ENCODE assay signal across 18 cellular contexts in the genomic region with DNA sequence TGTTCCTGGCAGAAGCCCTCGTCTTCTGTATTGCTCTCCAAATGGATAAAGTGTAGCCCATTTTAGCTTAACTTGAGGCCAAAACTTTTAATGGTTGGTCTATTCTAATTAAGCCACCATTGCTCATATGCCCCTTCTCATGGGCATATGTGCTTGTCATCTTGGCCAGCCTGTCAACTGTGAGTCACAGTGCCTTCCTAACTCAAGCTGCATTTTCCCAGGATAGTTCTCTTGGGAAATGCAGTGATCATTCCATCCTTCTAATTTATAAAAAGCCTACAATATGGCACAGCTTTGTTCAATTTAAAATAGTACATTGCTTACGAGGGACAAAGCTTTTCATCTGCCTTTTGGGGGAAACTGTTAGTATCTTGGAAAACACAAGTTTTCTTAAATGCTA. TPM values are rescaled to one million over a fixed set of nuclear protein-coding genes. Genes with fewer than 3 reads are reported as not detected.
DNase-seq lines count a peak whose midpoint lies in the region; ATAC-seq, FAIRE-seq and TF ChIP-seq lines count a peak whose summit lies in the region.
"Had no signal": no experiment of that assay in that cellular context is flagged by ENCODE, and none has a peak within 500 bp of the region (broad histone marks: within the 10 kb centered on the region; RNA-seq: fewer than 3 reads in every experiment).

No MANE protein-coding gene starts in this region.

- H3K79me1 ChIP-seq in IMR-90 (ENCODE audit: low read depth in 1 of 2, low read length in 2 of 2): no peaks in the 10 kb centered on the region

- H3K79me2 ChIP-seq in keratinocyte (ENCODE audit: control insufficient read depth, insufficient read depth, low read length) (peaks cover 73% of the 10 kb centered on the region), hepatocyte (no peaks in the 10 kb centered on the region)

- H3K4me2 ChIP-seq in IMR-90 (ENCODE audit: low read depth, low read length) (no peak overlapping the region), keratinocyte (ENCODE audit: control insufficient read depth, extremely low read depth, insufficient read depth, low read depth, low read length) (peak overlapping the region; percentile 91), hepatocyte (no peak overlapping the region)

- DNase-seq in ACHN: peak; percentile 61
- peak; percentile 63 for DNase-seq in IMR-90
- DNase-seq in SW480 (ENCODE audit: low spot score): peak; percentile 48
- no peak for DNase-seq in keratinocyte (ENCODE audit: low read depth, low spot score)
- no peak for DNase-seq in HK-2 (ENCODE audit: unreplicated experiment)
- no peak for DNase-seq in erythroblast (lab: John Stamatoyannopoulos, UW)
- no peak for DNase-seq in A673 (ENCODE audit: low spot score)
- DNase-seq in hepatocyte (ENCODE audit: low spot score): no peak
- DNase-seq: activated CD4-positive, alpha-beta memory T cell treated with anti-CD3 and anti-CD28 coated beads, Interleukin-2, amount 10 ng/mL, durations not matched to agents 7 days and 5 days; anterior cingulate cortex; dorsolateral prefrontal cortex; NCI-H1930; NCI-H526 treated with DMSO at 0.1 percent for 48 hours; Right ventricle myocardium superior; stimulated activated naive B cell treated with anti-CD40 and anti-IgM and Interleukin-4, amounts not matched to agents 10 μg/mL and 1 μg/mL and 100 μg/mL, for 72 hours had no signal

- H2BK120ac ChIP-seq in IMR-90 (ENCODE audit: low read depth, low read length): 0 out of 2 replicates have a peak overlapping the region, but pooled peaks have one; percentile 10

- peak overlapping the region; percentile 21; the same call in 1 of the 2 replicates for H3K4ac ChIP-seq in IMR-90 (ENCODE audit: low read depth, low read length)

- H3K9me1 ChIP-seq in IMR-90 (ENCODE audit: insufficient read depth, low read length) (peaks cover 3% of the 10 kb centered on the region; the same call in 1 of the 2 replicates), keratinocyte (ENCODE audit: control insufficient read depth, extremely low read depth, insufficient read depth, low read length) (no peaks in the 10 kb centered on the region)

- TF ChIP-seq POLR2A in IMR-90 (IDR thresholded peaks at IDR 0.05; ENCODE audit: low read depth, low read length): no peak
- TF ChIP-seq POLR2A in erythroblast (IDR thresholded peaks at IDR 0.05; ENCODE audit: low read length): no peak

- no peak overlapping the region for H3K18ac ChIP-seq in IMR-90 (ENCODE audit: low read depth, low read length)

- H4K20me1 ChIP-seq in IMR-90 (ENCODE audit: insufficient read depth, low read length) (no peaks in the 10 kb centered on the region), keratinocyte (ENCODE audit: control insufficient read depth, extremely low read depth, insufficient read depth, low read length) (peaks cover 14% of the 10 kb centered on the region), hepatocyte (ENCODE audit: insufficient read depth, poor library complexity, severe bottlenecking) (no peaks in the 10 kb centered on the region)

- no peak overlapping the region for H2AFZ ChIP-seq in IMR-90 (replicated peaks; ENCODE audit: low read length, poor library complexity)
- no peak overlapping the region for H2AFZ ChIP-seq in keratinocyte (ENCODE audit: control insufficient read depth, low read length)
- no peak overlapping the region for H2AFZ ChIP-seq in hepatocyte

- no peak for ATAC-seq in IMR-90 (ENCODE audit: low read depth)
- ATAC-seq: gastroesophageal sphincter; stimulated activated naive B cell treated with anti-CD40 and anti-IgM and Interleukin-4, amounts not matched to agents 10 μg/mL and 1 μg/mL and 100 μg/mL, for 72 hours had no signal

- no peaks in the 10 kb centered on the region for H3K9me2 ChIP-seq in hepatocyte (replicated peaks; ENCODE audit: insufficient read depth)

- no peak for TF ChIP-seq CTCF in IMR-90 (conservative IDR thresholded peaks at IDR 0.05; ENCODE audit: low read depth, low read length)
- no peak for TF ChIP-seq CTCF in keratinocyte (optimal IDR thresholded peaks at IDR 0.05 in 1 of 3, IDR thresholded peaks at IDR 0.05 in 1 of 3, conservative IDR thresholded peaks at IDR 0.05 in 1 of 3; ENCODE audit: extremely low read depth in 1 of 3, insufficient read depth in 2 of 3, low read length in 3 of 3)
- TF ChIP-seq CTCF in A673 (conservative IDR thresholded peaks at IDR 0.05; ENCODE audit: low read depth, low read length): no peak
- TF ChIP-seq CTCF in hepatocyte (IDR thresholded peaks at IDR 0.05; ENCODE audit: poor library complexity): no peak

- BruUV-seq in IMR-90 (replicated peaks; lab: Mats Ljungman, UMichigan) (no TSS peak), A673 (replicated peaks; lab: Mats Ljungman, UMichigan) (no TSS peak)

- H4K91ac ChIP-seq in IMR-90 (ENCODE audit: insufficient read depth, low read depth, low read length): no peak overlapping the region

- H2BK15ac ChIP-seq in IMR-90 (ENCODE audit: low read depth, low read length): peak overlapping the region; percentile 45; the same call in 1 of the 3 replicates

- no peak overlapping the region for H3K56ac ChIP-seq in IMR-90 (ENCODE audit: extremely low read depth, insufficient read depth, low read length)

- CTCF ChIA-PET in IMR-90 (lab: Yijun Ruan, JAX): interaction anchor here (0.6 to 1.7 kb wide), 2 partner anchors 10 to 249 kb away, joined by 4 to 6 read pairs; no protein-coding TSS in a partner anchor
- CTCF ChIA-PET in A673 (lab: Charles Lee): interaction anchor here (0.5 kb wide), 1 partner anchor 233 kb away, joined by 4 read pairs; no protein-coding TSS in a partner anchor

- H3K4me1 ChIP-seq in IMR-90 (ENCODE audit: control insufficient read depth, insufficient read depth, low read length) (peaks cover 5% of the 10 kb centered on the region), keratinocyte (ENCODE audit: control insufficient read depth, extremely low read depth, insufficient read depth, low read length) (peaks cover 21% of the 10 kb centered on the region), A673 (ENCODE audit: insufficient read depth, low read length, poor library complexity, severe bottlenecking) (peaks cover 39% of the 10 kb centered on the region), hepatocyte (ENCODE audit: insufficient read depth) (peaks cover 19% of the 10 kb centered on the region)

- no CpG with 5 or more reads among the region's 2 CpGs for WGBS in IMR-90 (ENCODE audit: extremely low coverage in 2 of 2, insufficient read length in 1 of 2), 2 experiments
- 93% methylated on average over 2 of the region's 2 CpGs for WGBS in hepatocyte (ENCODE audit: low lambda C conversion rate, missing lambda C conversion rate)

- H3K36me3 ChIP-seq in IMR-90 (ENCODE audit: control insufficient read depth, insufficient read depth, low read length) (no peaks in the 10 kb centered on the region), keratinocyte (ENCODE audit: control insufficient read depth in 2 of 2, extremely low read depth in 1 of 2, insufficient read depth in 2 of 2, low read length in 2 of 2) (peaks cover 19 to 37% of the 10 kb centered on the region in 2 experiments), A673 (ENCODE audit: insufficient read depth, low read length, poor library complexity, severe bottlenecking) (no peaks in the 10 kb centered on the region), hepatocyte (replicated peaks; ENCODE audit: insufficient read depth, low read depth) (no peaks in the 10 kb centered on the region)
- H3K36me3 ChIP-seq: gastroesophageal sphincter had no signal

- intact Hi-C loops in IMR-90 (cut with micrococcal nuclease) (loop anchor here (2.0 to 10.0 kb wide), 4 partner anchors 226 to 1029 kb away; a partner anchor contains a TSS), A673 (cut with micrococcal nuclease; ENCODE audit: unreplicated experiment) (loop anchor here (10.0 kb wide), 1 partner anchor 909 kb away; no protein-coding TSS in a partner anchor)

- H2BK20ac ChIP-seq in IMR-90 (ENCODE audit: low read depth, low read length): peak overlapping the region; percentile 27

- dilution Hi-C loops in IMR-90 (cut with HindIII; ENCODE audit: low sequenced_read_pairs, unreplicated experiment) (no loop called here), keratinocyte (cut with MboI; ENCODE audit: extremely low pct_ligation_motif_present, low sequenced_read_pairs) (no loop called here)

- POLR2A ChIA-PET in IMR-90 (lab: Charles Lee; ENCODE audit: unreplicated experiment) (no interaction called here), A673 (lab: Charles Lee; ENCODE audit: low non-redundant PET) (no interaction called here)

- H3K9ac ChIP-seq in IMR-90 (ENCODE audit: low read depth, low read length) (no peak overlapping the region), keratinocyte (ENCODE audit: control insufficient read depth, extremely low read depth, insufficient read depth, low read length) (peak overlapping the region; percentile 96)

- H3K9me3 ChIP-seq in IMR-90 (ENCODE audit: control insufficient read depth, insufficient read depth, low read length) (no peaks in the 10 kb centered on the region), keratinocyte (ENCODE audit: control insufficient read depth, low read depth, low read length) (no peaks in the 10 kb centered on the region), A673 (ENCODE audit: low read depth, low read length, poor library complexity, severe bottlenecking) (no peaks in the 10 kb centered on the region), hepatocyte (ENCODE audit: low read depth) (no peaks in the 10 kb centered on the region)
- H3K9me3 ChIP-seq: gastroesophageal sphincter had no signal

- peak overlapping the region; percentile 85 for H2AK5ac ChIP-seq in IMR-90 (ENCODE audit: low read depth, low read length)

- H3K27ac ChIP-seq in IMR-90 (ENCODE audit: insufficient read depth, low read length): no peak overlapping the region
- peak overlapping the region; percentile 74 for H3K27ac ChIP-seq in keratinocyte (ENCODE audit: control insufficient read depth, insufficient read depth, low read length)
- H3K27ac ChIP-seq in A673 (ENCODE audit: low read depth, low read length, poor library complexity, severe bottlenecking): no peak overlapping the region
- no peak overlapping the region for H3K27ac ChIP-seq in hepatocyte
- H3K27ac ChIP-seq: dorsolateral prefrontal cortex, gastroesophageal sphincter had no signal

- peak; percentile 69 for FAIRE-seq in keratinocyte (lab: Jason Lieb, UNC)

- no peak overlapping the region for H4K8ac ChIP-seq in IMR-90 (ENCODE audit: low read depth in 2 of 2, low read length in 2 of 2)

- no peak for TF ChIP-seq RAD21 in IMR-90 (IDR thresholded peaks at IDR 0.05; ENCODE audit: low read length)

- H4K5ac ChIP-seq in IMR-90 (ENCODE audit: low read depth, low read length): no peak overlapping the region

- H3K27me3 ChIP-seq in IMR-90 (ENCODE audit: control insufficient read depth, insufficient read depth, low read length) (no peaks in the 10 kb centered on the region), keratinocyte (ENCODE audit: control insufficient read depth, extremely low read depth, insufficient read depth, low read length) (no peaks in the 10 kb centered on the region), A673 (replicated peaks; ENCODE audit: insufficient read depth, low read depth, low read length, poor library complexity) (no peaks in the 10 kb centered on the region), hepatocyte (peaks cover 50% of the 10 kb centered on the region)

- 0 out of 2 replicates have a peak overlapping the region, but pooled peaks have one; percentile 34 for H3K14ac ChIP-seq in IMR-90 (replicated peaks; ENCODE audit: low read depth, low read length)

- no peak overlapping the region for H2AK9ac ChIP-seq in IMR-90 (replicated peaks; ENCODE audit: low read depth, low read length, poor library complexity)

- in situ Hi-C loops in ACHN (cut with HindIII; ENCODE audit: low pct_ligation_motif_present, low pct_unique_long_range_greater_than_20kb, low sequenced_read_pairs): no loop called here
- in situ Hi-C loops in IMR-90 (cut with MboI; ENCODE audit: low sequenced_read_pairs): loop anchor here (10.0 kb wide), 1 partner anchor 209 kb away; no protein-coding TSS in a partner anchor

- H3K4me3 ChIP-seq in IMR-90 (ENCODE audit: insufficient read depth, low read depth, low read length): no peak overlapping the region
- peak overlapping the region in 2 of 3 experiments; percentile 13 to 43 for H3K4me3 ChIP-seq in keratinocyte (ENCODE audit: control insufficient read depth in 2 of 3, extremely low read depth in 1 of 3, insufficient read depth in 2 of 3, low read depth in 1 of 3, low read length in 3 of 3)
- H3K4me3 ChIP-seq in A673 (ENCODE audit: low read depth, low read length, poor library complexity, severe bottlenecking): no peak overlapping the region
- H3K4me3 ChIP-seq in hepatocyte: no peak overlapping the region
- H3K4me3 ChIP-seq: dorsolateral prefrontal cortex, gastroesophageal sphincter had no signal

- peak overlapping the region; percentile 3 for H2BK5ac ChIP-seq in IMR-90 (ENCODE audit: low read depth, low read length, poor library complexity, severe bottlenecking)

- H3K23ac ChIP-seq in IMR-90 (ENCODE audit: low read depth, low read length): peak overlapping the region; percentile 14; the same call in 1 of the 2 replicates

RNA-seq across cellular contexts. Expression of a gene that starts 6.6 kb away (rescaled TPM):
- total RNA-seq in IMR-90 (2012; rRNA removed) (0.36 and 0.83 TPM in 2 replicates), A673 (2021) (1.5 and 2.4 TPM in 2 replicates), hepatocyte (1.8 and 4.5 TPM in 2 replicates)
- polyA plus RNA-seq in IMR-90 (2012; rRNA removed) (1.3 and 1.6 TPM in 2 replicates), keratinocyte (775 to 851 TPM (median 827 TPM) in 3 replicates), hepatocyte (2.7 and 3.1 TPM in 2 replicates)
- 1.0 and 2.0 TPM in 2 replicates for polyA plus RNA-seq in IMR-90 (2012; cell fraction: cytosol; rRNA removed)
- polyA plus RNA-seq in IMR-90 (2012; cell fraction: nucleus; rRNA removed; ENCODE audit: low replicate concordance): 1.7 and 3.0 TPM in 2 replicates
- 37.3 TPM for polyA plus RNA-seq in keratinocyte (2011; ENCODE audit: low read depth)
- polyA plus RNA-seq in keratinocyte (2011; cell fraction: cytosol; rRNA removed): 464 and 505 TPM in 2 replicates
- 2,708 and 2,894 TPM in 2 replicates for polyA plus RNA-seq in keratinocyte (2011; cell fraction: nucleus; rRNA removed)
- 51.1 and 594 TPM in 2 replicates for polyA plus RNA-seq in keratinocyte (2012; ENCODE audit: low replicate concordance)
- polyA minus RNA-seq in keratinocyte: 141 to 259 TPM (median 248 TPM) in 3 replicates
- 312 TPM for polyA minus RNA-seq in keratinocyte (2011; cell fraction: cytosol; rRNA and poly(A)+ RNA removed)
- polyA minus RNA-seq in keratinocyte (2011; cell fraction: nucleus; rRNA and poly(A)+ RNA removed): 652 and 892 TPM in 2 replicates
- total RNA-seq: activated CD4-positive, alpha-beta memory T cell treated with anti-CD3 and anti-CD28 coated beads, Interleukin-2, amount 10 ng/mL, durations not matched to agents 7 days and 5 days; activated T-helper 1 cell treated with anti-CD3 and anti-CD28 coated beads, Interleukin-12 subunit alpha, Interleukin-12 subunit beta, Interleukin-2, Interleukin-4 antibody, amounts not matched to agents 30 ng/mL and 10 ng/mL and 1 ng/mL, durations not matched to agents 14 hours and 24 hours and 36 hours; mesenteric fat pad; Right ventricle myocardium superior had no signal

Comparison
In these comparisons a context has a peak if more than half of its experiments do, and no peak if none do; other contexts are left out.
1. DNase-seq: peak in ACHN (single experiment), IMR-90 (single experiment) and SW480 (single experiment); none in keratinocyte (single experiment), HK-2 (single experiment), erythroblast (0 of 2), A673 (single experiment) and hepatocyte (single experiment).
2. H3K4me3 ChIP-seq: peak in keratinocyte (2 of 3); none in IMR-90 (single experiment), A673 (single experiment) and hepatocyte (single experiment).